ENCODE assay signal across 9 cellular contexts in genomic region chr5:88883566-88884434, GRCh38. TPM values are rescaled to one million over a fixed set of nuclear protein-coding genes. Genes with fewer than 3 reads are reported as not detected.
A peak's percentile ranks its signal among the peaks of the same experiment; 100 is the strongest.
DNase-seq lines count a peak whose midpoint lies in the region; ATAC-seq and TF ChIP-seq lines count a peak whose summit lies in the region.
"Had no signal": no experiment of that assay in that cellular context is flagged by ENCODE, and none has a peak within 500 bp of the region (broad histone marks: within the 10 kb centered on the region; RNA-seq: fewer than 3 reads in every experiment).

No MANE protein-coding gene starts in this region.

- peak overlapping the region; percentile 51 to 85 for H3K4me3 ChIP-seq in foreskin fibroblast (ENCODE audit: low read depth in 1 of 2, low read length in 2 of 2)

- CTCF ChIA-PET in HEK293T (lab: Yijun Ruan, JAX): interaction anchor here (0.6 to 1.4 kb wide), 5 partner anchors 11 to 155 kb away, joined by 3 to 7 read pairs (median 3); no protein-coding TSS in a partner anchor

- peak; percentile 51 to 79 (median 56) for DNase-seq in NCI-H1417 (lab: John Stamatoyannopoulos, UW)
- no peak for DNase-seq in NCI-H1417 treated with DMSO at 0.1 percent for 48 hours (lab: John Stamatoyannopoulos, UW)
- peak; percentile 62 for DNase-seq in HEK293T (ENCODE audit: extremely low spot score)
- peak; percentile 38 for DNase-seq in NCI-H345 treated with DMSO at 0.1 percent for 48 hours (lab: John Stamatoyannopoulos, UW; ENCODE audit: unreplicated experiment)
- peak; percentile 59 for DNase-seq in activated CD8-positive, alpha-beta memory T cell treated with anti-CD3 and anti-CD28 coated beads, Interleukin-2, amount 50 U/mL, for 48 hours
- DNase-seq in foreskin fibroblast: peak; percentile 80 to 90
- peak in 1 of 10 donors; percentile 11 for DNase-seq in naive thymus-derived CD8-positive, alpha-beta T cell
- DNase-seq in GM19240 (ENCODE audit: insufficient read length, low spot score): no peak
- DNase-seq: DND-41 had no signal

- TF ChIP-seq CTCF in foreskin fibroblast (IDR thresholded peaks at IDR 0.05; ENCODE audit: low read depth, low read length): no peak

- peak overlapping the region in 3 of 10 donors; percentile 27 to 80 (median 56) for H3K27ac Mint-ChIP-seq in naive thymus-derived CD8-positive, alpha-beta T cell

- peaks cover 13 to 48% (median 23%) of the 10 kb centered on the region in 4 donors for H3K4me1 Mint-ChIP-seq in naive thymus-derived CD8-positive, alpha-beta T cell

- POLR2A ChIA-PET in HEK293T (lab: Yijun Ruan, JAX): interaction anchor here (0.7 to 1.6 kb wide), 15 partner anchors 8 to 176 kb away, joined by 3 to 8 read pairs (median 3); no protein-coding TSS in a partner anchor
- POLR2A ChIA-PET in naive thymus-derived CD8-positive, alpha-beta T cell (lab: Charles Lee): no interaction called here

- H3K9me3 Mint-ChIP-seq in naive thymus-derived CD8-positive, alpha-beta T cell: no peaks in the 10 kb centered on the region

- peak; percentile 33 for ATAC-seq in naive thymus-derived CD8-positive, alpha-beta T cell

- H3K27me3 Mint-ChIP-seq in naive thymus-derived CD8-positive, alpha-beta T cell: peaks cover 29 to 44% (median 34%) of the 10 kb centered on the region in 5 donors

- no peaks in the 10 kb centered on the region for H3K36me3 Mint-ChIP-seq in naive thymus-derived CD8-positive, alpha-beta T cell

- peak overlapping the region; percentile 78 to 95 (median 87) for H3K4me3 Mint-ChIP-seq in naive thymus-derived CD8-positive, alpha-beta T cell

TF ChIP-seq in HEK293T, 16 proteins besides CTCF, POLR2A, EP300 and RAD21:
- TF ChIP-seq CTBP1 (IDR thresholded peaks at IDR 0.05; ENCODE audit: borderline replicate concordance) (peak; percentile 7; the same call in 1 of the 2 replicates), FOXA1 (IDR thresholded peaks at IDR 0.05) (no peak), L3MBTL2 (conservative IDR thresholded peaks at IDR 0.05) (peak; percentile 93), TARDBP (IDR thresholded peaks at IDR 0.05) (no peak), FOXM1 (IDR thresholded peaks at IDR 0.05; ENCODE audit: borderline replicate concordance) (no peak), PKNOX1 (IDR thresholded peaks at IDR 0.05) (peak; percentile 75), BHLHE40 (IDR thresholded peaks at IDR 0.05; ENCODE audit: borderline replicate concordance) (no peak)

RNA-seq across cellular contexts. Expression of gene MEF2C, which starts 0.8 kb away (rescaled TPM):
- total RNA-seq in naive thymus-derived CD8-positive, alpha-beta T cell: 10 to 100 TPM in 1 of 2 experiments, 1 to 10 TPM in 1; 8.9 to 10.8 TPM
- polyA plus RNA-seq in naive thymus-derived CD8-positive, alpha-beta T cell: under 1 TPM; 0.14 to 0.48 (median 0.46) TPM

Comparison
In these comparisons a context has a peak if more than half of its experiments do, and no peak if none do; other contexts are left out.
1. DNase-seq: peak in NCI-H1417 (3 of 3), HEK293T (single experiment), NCI-H345 treated with DMSO at 0.1 percent for 48 hours (single experiment), activated CD8-positive, alpha-beta memory T cell treated with anti-CD3 and anti-CD28 coated beads, Interleukin-2, amount 50 U/mL, for 48 hours (single experiment) and foreskin fibroblast (2 of 2); none in NCI-H1417 treated with DMSO at 0.1 percent for 48 hours (single experiment) and GM19240 (single experiment).